In genomic region chr5:137190441-137190840, GRCh38 we compare ENCODE assay signal across 24 cellular contexts.
DNase-seq lines count a peak whose midpoint lies in the region; ATAC-seq and TF ChIP-seq lines count a peak whose summit lies in the region.
"Had no signal": no experiment of that assay in that cellular context is flagged by ENCODE, and none has a peak within 500 bp of the region (broad histone marks: within the 10 kb centered on the region; RNA-seq: fewer than 3 reads in every experiment).

No MANE protein-coding gene starts in this region.

- H3K36me3 ChIP-seq in ACC112 (ENCODE audit: insufficient read depth, low read length) (no peaks in the 10 kb centered on the region), GM23248 (ENCODE audit: low read depth) (no peaks in the 10 kb centered on the region), OCI-LY7 (ENCODE audit: insufficient read depth, low read length) (no peaks in the 10 kb centered on the region)
- H3K36me3 ChIP-seq: brain microvascular endothelial cell, colonic mucosa, heart left ventricle, left ventricle myocardium inferior, pancreas had no signal

- intact Hi-C loops in OCI-LY7 (cut with micrococcal nuclease; ENCODE audit: unreplicated experiment) = no loop called here

- H3K4me2 ChIP-seq in GM23248 (ENCODE audit: unreplicated experiment) (peak overlapping the region; percentile 57), OCI-LY7 (ENCODE audit: low read length) (no peak overlapping the region)

- peak overlapping the region; percentile 76 for H3K27ac ChIP-seq in ACC112 (ENCODE audit: low read depth, low read length)
- H3K27ac ChIP-seq in GM23248 = peak overlapping the region; percentile 73
- H3K27ac ChIP-seq in OCI-LY7 (ENCODE audit: low read depth, low read length, poor library complexity, severe bottlenecking) = no peak overlapping the region
- H3K27ac ChIP-seq: brain microvascular endothelial cell, colonic mucosa, heart left ventricle, left ventricle myocardium inferior, pancreas had no signal

- CTCF ChIA-PET in OCI-LY7 (lab: Charles Lee; ENCODE audit: unreplicated experiment) = no interaction called here

- no TSS peak for BruUV-seq in OCI-LY7 (replicated peaks; lab: Mats Ljungman, UMichigan)

- H4K20me1 ChIP-seq in GM23248 (ENCODE audit: insufficient read depth) (no peaks in the 10 kb centered on the region), OCI-LY7 (ENCODE audit: insufficient read depth, low read length) (no peaks in the 10 kb centered on the region)

- DNase-seq in GM23248 (peak; percentile 73), astrocyte of the hippocampus (ENCODE audit: low read depth, low spot score) (peak; percentile 32), kidney glomerular epithelial cell (lab: John Stamatoyannopoulos, UW) (peak; percentile 24), OCI-LY7 (ENCODE audit: low spot score) (no peak), islet precursor cell (no peak), SHP77 (lab: John Stamatoyannopoulos, UW) (no peak)
- DNase-seq: ACHN; activated CD4-positive, alpha-beta T cell treated with anti-CD3 and anti-CD28 coated beads, Interleukin-2, amount 50 U/mL, for 1 hour; brain microvascular endothelial cell; CD4-positive, alpha-beta T cell; colonic mucosa; DMS 273 treated with DMSO at 0.1 percent for 48 hours; heart left ventricle; left ventricle myocardium inferior; MV-4-11; NCI-H187; pancreas; right cardiac atrium; stimulated activated naive CD8-positive, alpha-beta T cell treated with anti-CD3 and anti-CD28 coated beads, Interleukin-15, amount 100 ng/mL, for 72 hours; trophoblast cell had no signal

- POLR2A ChIA-PET in OCI-LY7 (lab: Charles Lee) = no interaction called here

- TF ChIP-seq CTCF in OCI-LY7 (conservative IDR thresholded peaks at IDR 0.05; ENCODE audit: low read length) = no peak

- H3K9ac ChIP-seq in GM23248 = peak overlapping the region; percentile 16; the same call in 1 of the 2 replicates

- H3K27me3 ChIP-seq in ACC112 (ENCODE audit: insufficient read depth, low read length) (no peaks in the 10 kb centered on the region), GM23248 (replicated peaks; ENCODE audit: insufficient read depth) (no peaks in the 10 kb centered on the region)
- H3K27me3 ChIP-seq: brain microvascular endothelial cell, colonic mucosa, heart left ventricle, pancreas had no signal

- H3K4me3 ChIP-seq in ACC112 (ENCODE audit: low read depth, low read length) (peak overlapping the region; percentile 33; the same call in 1 of the 2 replicates), GM23248 (peak overlapping the region; percentile 2; the same call in 1 of the 2 replicates), OCI-LY7 (ENCODE audit: low read depth, low read length, poor library complexity, severe bottlenecking) (no peak overlapping the region)
- H3K4me3 ChIP-seq: colonic mucosa, GM12878, heart left ventricle, left ventricle myocardium inferior, pancreas had no signal

- ATAC-seq in HG03354 (IDR thresholded peaks at IDR 0.05; ENCODE audit: poor library complexity, severe bottlenecking, unreplicated experiment) = no peak
- ATAC-seq: activated naive CD4-positive, alpha-beta T cell treated with anti-CD3 and anti-CD28 coated beads, Interleukin-2, amount 50 U/mL, for 72 hours; GM12878; heart left ventricle; right cardiac atrium; stimulated activated naive CD8-positive, alpha-beta T cell treated with anti-CD3 and anti-CD28 coated beads, Interleukin-15, amount 100 ng/mL, for 72 hours had no signal

- H2AFZ ChIP-seq in ACC112 (ENCODE audit: low read length, unreplicated experiment) = peak overlapping the region; percentile 47
- no peak overlapping the region for H2AFZ ChIP-seq in GM23248
- no peak overlapping the region for H2AFZ ChIP-seq in OCI-LY7 (ENCODE audit: low read length)

- in situ Hi-C loops in GM23248 (cut with MboI) = no loop called here

- H3K4me1 ChIP-seq in ACC112 (ENCODE audit: control insufficient read depth, insufficient read depth, low read length, unreplicated experiment) (peaks cover 52% of the 10 kb centered on the region), GM23248 (ENCODE audit: insufficient read depth) (peaks cover 72% of the 10 kb centered on the region), OCI-LY7 (ENCODE audit: insufficient read depth, low read length, poor library complexity, severe bottlenecking) (no peaks in the 10 kb centered on the region)
- H3K4me1 ChIP-seq: colonic mucosa, left ventricle myocardium inferior had no signal

- H3K9me2 ChIP-seq in GM23248 (ENCODE audit: insufficient read depth) (no peaks in the 10 kb centered on the region), OCI-LY7 (ENCODE audit: insufficient read depth, low read length) (no peaks in the 10 kb centered on the region)

- H3K79me2 ChIP-seq in ACC112 (ENCODE audit: control insufficient read depth, insufficient read depth, low read length, unreplicated experiment) (no peaks in the 10 kb centered on the region), GM23248 (ENCODE audit: insufficient read depth) (peaks cover 64% of the 10 kb centered on the region), OCI-LY7 (ENCODE audit: insufficient read depth, low read depth, low read length) (no peaks in the 10 kb centered on the region)

- H3F3A ChIP-seq in GM23248 (ENCODE audit: insufficient read depth) = peaks cover 70% of the 10 kb centered on the region

- H3K9me3 ChIP-seq in GM23248 (ENCODE audit: low read depth) (no peaks in the 10 kb centered on the region), OCI-LY7 (ENCODE audit: low read length) (no peaks in the 10 kb centered on the region)
- H3K9me3 ChIP-seq: colonic mucosa, heart left ventricle, left ventricle myocardium inferior, pancreas had no signal

Comparison
In these comparisons a context has a peak if more than half of its experiments do, and no peak if none do; other contexts are left out.
1. DNase-seq: peak in GM23248 (single experiment), astrocyte of the hippocampus (single experiment) and kidney glomerular epithelial cell (single experiment); none in OCI-LY7 (single experiment), islet precursor cell (single experiment) and SHP77 (0 of 2).